ENCODE assay signal across 13 cellular contexts in genomic region chr14:89540830-89541470, GRCh38.
DNase-seq lines count a peak whose midpoint lies in the region; ATAC-seq and TF ChIP-seq lines count a peak whose summit lies in the region.
"Had no signal": no experiment of that assay in that cellular context is flagged by ENCODE, and none has a peak within 500 bp of the region (broad histone marks: within the 10 kb centered on the region; RNA-seq: fewer than 3 reads in every experiment).

No MANE protein-coding gene starts in this region.

- WGBS in H9 (ENCODE audit: extremely low coverage, insufficient read length, low lambda C conversion rate) = no CpG with 5 or more reads among the region's 5 CpGs

- H3K27me3 ChIP-seq in A673 (replicated peaks; ENCODE audit: insufficient read depth, low read depth, low read length, poor library complexity) (no peaks in the 10 kb centered on the region), H9 (ENCODE audit: insufficient read depth, low read length) (no peaks in the 10 kb centered on the region)

- H2BK15ac ChIP-seq in H9 (ENCODE audit: low read depth, low read length) = no peak overlapping the region

- DNase-seq in A673 (ENCODE audit: low spot score) (peak; percentile 3), H9 (no peak), amniotic epithelial cell (ENCODE audit: low read depth) (peak; percentile 79), glomerular visceral epithelial cell (ENCODE audit: extremely low spot score) (peak; percentile 51), globus pallidus (ENCODE audit: low spot score) (no peak), T1000 (lab: John Stamatoyannopoulos, UW) (no peak)
- DNase-seq: anterior cingulate cortex; KBM-7; naive thymus-derived CD4-positive, alpha-beta T cell; NCI-H2107 had no signal

- H3K27ac ChIP-seq in A673 (ENCODE audit: low read depth, low read length, poor library complexity, severe bottlenecking) (no peak overlapping the region), H9 (ENCODE audit: insufficient read length, low read depth, low read length) (no peak overlapping the region)

- H3K18ac ChIP-seq in H9 (ENCODE audit: insufficient read length, low read depth, low read length) = no peak overlapping the region

- BruUV-seq in A673 (replicated peaks; lab: Mats Ljungman, UMichigan) = no TSS peak

- no peak overlapping the region for H3K14ac ChIP-seq in H9 (ENCODE audit: insufficient read depth, low read length)

- no peak overlapping the region for H2BK5ac ChIP-seq in H9 (ENCODE audit: insufficient read length, low read length)

- H3K79me1 ChIP-seq in H9 (ENCODE audit: insufficient read depth, low read depth, low read length, poor library complexity, severe bottlenecking) = no peaks in the 10 kb centered on the region

- TF ChIP-seq CTCF in A673 (conservative IDR thresholded peaks at IDR 0.05; ENCODE audit: low read depth, low read length) = no peak
- no peak for TF ChIP-seq CTCF in H9 (conservative IDR thresholded peaks at IDR 0.05)

- intact Hi-C loops in A673 (cut with micrococcal nuclease; ENCODE audit: unreplicated experiment) = no loop called here

- no peak overlapping the region for H2BK120ac ChIP-seq in H9 (ENCODE audit: low read depth, low read length, poor library complexity, severe bottlenecking)

- H3K36me3 ChIP-seq in A673 (ENCODE audit: insufficient read depth, low read length, poor library complexity, severe bottlenecking) = no peaks in the 10 kb centered on the region

- peaks cover 40 to 56% of the 10 kb centered on the region in 2 experiments for H3K4me1 Mint-ChIP-seq in H9

- H4K8ac ChIP-seq in H9 (replicated peaks; ENCODE audit: insufficient read length, low read depth, low read length) = no peak overlapping the region

- no peak overlapping the region for H4K5ac ChIP-seq in H9 (ENCODE audit: insufficient read length, low read depth, low read length)

- no peak overlapping the region for H3K23ac ChIP-seq in H9 (ENCODE audit: insufficient read length, low read depth, low read length)

- H4K91ac ChIP-seq in H9 (ENCODE audit: insufficient read length, low read depth, low read length) = no peak overlapping the region

- POLR2A ChIA-PET in A673 (lab: Charles Lee; ENCODE audit: low non-redundant PET) = no interaction called here

- H3K27me3 Mint-ChIP-seq in H9 (ENCODE audit: low read depth) = no peaks in the 10 kb centered on the region
- H3K27me3 Mint-ChIP-seq: naive thymus-derived CD4-positive, alpha-beta T cell had no signal

- no peak overlapping the region for H3K4me2 ChIP-seq in H9 (ENCODE audit: insufficient read depth, insufficient read length, low read length)

- no peak overlapping the region for H3T11ph ChIP-seq in H9 (ENCODE audit: low read length)

- H3K4ac ChIP-seq in H9 (ENCODE audit: low read depth, low read length) = no peak overlapping the region

- H3K9me3 ChIP-seq in A673 (ENCODE audit: low read depth, low read length, poor library complexity, severe bottlenecking) (no peaks in the 10 kb centered on the region), H9 (ENCODE audit: control insufficient read depth, low read depth, low read length) (no peaks in the 10 kb centered on the region)

- H3K9ac ChIP-seq in H9 (ENCODE audit: extremely low read depth, insufficient read length, low read length) = no peak overlapping the region

- CTCF ChIA-PET in A673 (lab: Charles Lee) = no interaction called here

- H3K4me1 ChIP-seq in A673 (ENCODE audit: insufficient read depth, low read length, poor library complexity, severe bottlenecking) (no peaks in the 10 kb centered on the region), H9 (ENCODE audit: insufficient read depth, low read length) (peaks cover 2% of the 10 kb centered on the region; the same call in 1 of the 2 replicates)

- no peak for ATAC-seq in GM18517 (IDR thresholded peaks at IDR 0.05; ENCODE audit: unreplicated experiment)
- ATAC-seq in HG02981 (IDR thresholded peaks at IDR 0.05; ENCODE audit: unreplicated experiment) = no peak
- ATAC-seq: naive thymus-derived CD4-positive, alpha-beta T cell had no signal

- no peaks in the 10 kb centered on the region for H3K23me2 ChIP-seq in H9 (ENCODE audit: insufficient read length, low read depth, low read length, poor library complexity, severe bottlenecking)

- no peak overlapping the region for H2BK20ac ChIP-seq in H9 (ENCODE audit: low read depth, low read length, poor library complexity, severe bottlenecking)

- H2BK12ac ChIP-seq in H9 (ENCODE audit: insufficient read length, low read depth, low read length) = no peak overlapping the region

- no peaks in the 10 kb centered on the region for H4K20me1 ChIP-seq in H9 (ENCODE audit: control insufficient read depth, insufficient read depth, insufficient read length)

- no peak overlapping the region for H2AK5ac ChIP-seq in H9 (ENCODE audit: insufficient read length, low read length)

- no peak overlapping the region for H2AFZ ChIP-seq in H9 (ENCODE audit: low read length)

- no peak overlapping the region for H3K4me3 Mint-ChIP-seq in H9
- H3K4me3 Mint-ChIP-seq: CD14-positive monocyte had no signal

- no peaks in the 10 kb centered on the region for H3K9me3 Mint-ChIP-seq in H9
- H3K9me3 Mint-ChIP-seq: CD14-positive monocyte; naive thymus-derived CD4-positive, alpha-beta T cell had no signal

- H3K36me3 Mint-ChIP-seq in H9 (ENCODE audit: insufficient read depth in 1 of 3, low read depth in 3 of 3) = peaks cover 2 to 10% (median 7%) of the 10 kb centered on the region in 3 experiments; a peak in 6 of 7 replicates

- peaks cover 7% of the 10 kb centered on the region; the same call in 1 of the 2 replicates for H3K79me2 ChIP-seq in H9 (ENCODE audit: insufficient read depth, low read length)

- H3K56ac ChIP-seq in H9 (ENCODE audit: insufficient read length, low read depth, low read length) = no peak overlapping the region

- peak overlapping the region in 2 of 3 experiments; percentile 2 to 7; a peak in 3 of 7 replicates for H3K27ac Mint-ChIP-seq in H9

- H3K4me3 ChIP-seq in A673 (ENCODE audit: low read depth, low read length, poor library complexity, severe bottlenecking) = no peak overlapping the region

Comparison
In these comparisons a context has a peak if more than half of its experiments do, and no peak if none do; other contexts are left out.
1. DNase-seq: peak in A673 (single experiment), amniotic epithelial cell (single experiment) and glomerular visceral epithelial cell (single experiment); none in H9 (single experiment), globus pallidus (single experiment) and T1000 (single experiment).